Comparison of ENCODE assay signal across 25 cellular contexts in the genomic region with DNA sequence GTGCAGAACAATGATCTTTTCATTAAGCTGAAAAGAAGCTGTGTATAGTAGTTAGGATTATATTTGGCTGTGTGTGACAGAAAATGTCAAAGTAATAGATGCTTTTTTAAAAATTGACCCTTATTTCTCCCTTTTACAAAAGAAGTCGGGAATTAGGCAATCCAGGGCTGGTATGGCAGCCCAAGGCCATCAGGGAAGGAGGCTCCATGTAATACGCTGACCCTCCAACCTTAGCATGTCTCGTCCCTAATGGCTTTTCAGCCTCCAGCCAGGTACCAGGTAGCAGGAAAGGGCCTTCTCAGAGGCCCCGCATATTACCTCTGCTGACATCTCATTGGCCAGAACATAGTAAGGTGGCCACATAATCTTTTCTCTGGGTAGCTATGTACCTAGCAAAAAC.
"Had no signal": no experiment of that assay in that cellular context is flagged by ENCODE, and none has a peak within 500 bp of the region (broad histone marks: within the 10 kb centered on the region; RNA-seq: fewer than 3 reads in every experiment).

No MANE protein-coding gene starts in this region.

- H3K27ac ChIP-seq: gastroesophageal sphincter, hepatocyte, ovary, tibial artery had no signal

- H3K27me3 ChIP-seq: gastroesophageal sphincter, hepatocyte, ovary, stomach, tibial artery had no signal

- H3K4me3 Mint-ChIP-seq: stimulated activated memory B cell treated with anti-CD40 and anti-IgM and Interleukin-4, amounts not matched to agents 10 μg/mL and 1 μg/mL and 100 μg/mL, for 72 hours; WTC11 had no signal

- H3K9me3 Mint-ChIP-seq: activated T-helper 2 cell treated with anti-CD3 and anti-CD28 coated beads, Interferon-gamma antibody, Interleukin-2, Interleukin-4, amounts not matched to agents 10 μg/mL and 5 μg/mL and 100 μg/mL, durations not matched to agents 14 hours and 24 hours and 36 hours; stimulated activated memory B cell treated with anti-CD40 and anti-IgM and Interleukin-4, amounts not matched to agents 10 μg/mL and 1 μg/mL and 100 μg/mL, for 72 hours; WTC11 had no signal

- FAIRE-seq: astrocyte had no signal

- H3K9me3 ChIP-seq: gastroesophageal sphincter, ovary, stomach, tibial artery had no signal

- H3K27ac Mint-ChIP-seq: activated T-helper 2 cell treated with anti-CD3 and anti-CD28 coated beads, Interferon-gamma antibody, Interleukin-2, Interleukin-4, amounts not matched to agents 10 μg/mL and 5 μg/mL and 100 μg/mL, durations not matched to agents 14 hours and 24 hours and 36 hours; progenitor cell of endocrine pancreas; WTC11 had no signal

- H3K4me1 Mint-ChIP-seq: WTC11 had no signal

- H3K27me3 Mint-ChIP-seq: activated T-cell treated with anti-CD3 and anti-CD28 coated beads, Interleukin-2, amount 50 U/mL, for 24 hours; progenitor cell of endocrine pancreas; stimulated activated memory B cell treated with anti-CD40 and anti-IgM and Interleukin-4, amounts not matched to agents 10 μg/mL and 1 μg/mL and 100 μg/mL, for 72 hours had no signal

- ATAC-seq: gastroesophageal sphincter; left cardiac atrium; left ventricle myocardium superior; sciatic nerve; SK-N-SH treated with all-trans-retinoic acid at 6 μM for 48 hours; stimulated activated memory B cell treated with anti-CD40 and anti-IgM and Interleukin-4, amounts not matched to agents 10 μg/mL and 1 μg/mL and 100 μg/mL, for 72 hours; WTC11 had no signal

- H3K36me3 ChIP-seq: gastroesophageal sphincter, ovary, stomach, tibial artery had no signal

- H3K4me2 ChIP-seq: hepatocyte had no signal

- H2AFZ ChIP-seq: hepatocyte had no signal

- H3K79me2 ChIP-seq: hepatocyte had no signal

- DNase-seq: activated CD8-positive, alpha-beta memory T cell treated with anti-CD3 and anti-CD28 coated beads, Interleukin-2, amount 50 U/mL, for 4 hours; activated naive CD4-positive, alpha-beta T cell treated with Interleukin-2 at 50 U/mL for 16 hours; activated T-cell treated with anti-CD3 and anti-CD28 coated beads, Interleukin-2, amount 50 U/mL, for 24 hours; amniotic stem cell; central memory CD4-positive, alpha-beta T cell; dermis blood vessel endothelial cell; effector CD4-positive, alpha-beta T cell; islet precursor cell; left cardiac atrium; left ventricle myocardium superior; ovary; stimulated activated CD4-positive, alpha-beta T cell treated with anti-CD3 and anti-CD28 coated beads, Interleukin-4, amount 100 ng/mL, for 24 hours; T-helper 2 cell; tibial artery had no signal

- H3K4me3 ChIP-seq: gastroesophageal sphincter, hepatocyte, ovary, skin epidermis, stomach, tibial artery had no signal

- H3K36me3 Mint-ChIP-seq: WTC11 had no signal
